ENCODE assay signal across 8 cellular contexts in the genomic region with DNA sequence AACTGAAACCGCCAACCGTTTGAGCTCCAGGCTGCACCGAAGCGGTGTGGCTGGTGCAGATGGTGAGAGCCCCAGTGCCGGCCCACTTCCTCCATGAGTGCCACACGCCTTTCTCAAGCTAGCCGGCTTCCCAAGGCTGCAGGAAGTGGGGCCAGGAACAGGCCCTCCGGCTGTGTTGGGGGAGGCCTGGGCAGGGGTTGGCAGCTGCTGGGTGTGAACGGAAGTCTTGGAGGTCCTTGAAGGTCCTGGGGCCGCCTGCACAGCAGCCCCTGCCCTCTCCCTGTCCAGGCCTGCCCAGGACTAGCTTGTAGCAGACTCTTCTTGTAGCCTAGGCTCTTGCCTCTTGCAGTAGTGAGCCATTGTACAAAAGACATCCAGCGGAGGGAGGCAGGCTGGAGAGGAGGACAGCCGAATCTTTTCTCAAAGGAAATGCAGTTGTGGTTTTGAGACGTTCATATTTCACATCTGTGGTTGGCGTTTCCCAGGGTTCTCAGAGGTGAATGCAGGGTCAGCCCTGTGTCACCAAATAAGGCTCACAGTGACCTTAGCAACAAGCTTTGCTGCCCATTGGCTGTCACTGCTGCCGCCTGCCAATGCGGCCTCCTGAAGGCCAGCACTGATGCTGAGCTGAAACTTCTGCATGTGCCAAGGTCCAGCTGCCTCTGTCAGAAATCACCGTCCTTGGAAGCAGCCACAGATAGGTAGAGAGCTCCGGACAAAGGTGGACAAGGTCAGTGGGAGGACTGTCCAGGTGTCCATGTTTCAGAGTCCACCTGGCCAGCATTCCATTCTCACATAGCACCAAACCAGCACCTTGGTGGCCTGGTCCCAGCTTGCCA. TPM values are rescaled to one million over a fixed set of nuclear protein-coding genes. Genes with fewer than 3 reads are reported as not detected.
DNase-seq lines count a peak whose midpoint lies in the region; ATAC-seq and TF ChIP-seq lines count a peak whose summit lies in the region.

No MANE protein-coding gene starts in this region.

- WGBS in esophagus, 2 donors = 45 to 46% methylated on average over 18 of the region's 18 CpGs

- peak; percentile 56 for ATAC-seq in GM19397 (IDR thresholded peaks at IDR 0.05; ENCODE audit: unreplicated experiment)
- peak; percentile 52 for ATAC-seq in HG03457 (IDR thresholded peaks at IDR 0.05; ENCODE audit: unreplicated experiment)
- peak; percentile 64 for ATAC-seq in activated B cell treated with CpG ODN at 0.5 μM for 24 hours (ENCODE audit: low read depth)

- H3K4me3 ChIP-seq in esophagus (ENCODE audit: low read depth in 1 of 2, low read length in 2 of 2) = no peak overlapping the region
- no peak overlapping the region for H3K4me3 ChIP-seq in skin epidermis

- H3K4me3 Mint-ChIP-seq in activated B cell treated with CpG ODN at 0.5 μM for 24 hours = peak overlapping the region; percentile 55

- CTCF ChIA-PET in activated B cell treated with CpG ODN at 0.5 μM for 24 hours (lab: Charles Lee) = interaction anchor here (0.7 to 3.2 kb wide), 12 partner anchors 8 to 46 kb away, joined by 3 to 17 read pairs (median 6); partner anchors contain the start of gene IRF1

- peak; percentile 70 for DNase-seq in DMS 273 treated with DMSO at 0.1 percent for 48 hours (lab: John Stamatoyannopoulos, UW)
- DNase-seq in activated B cell treated with CpG ODN at 0.5 μM for 24 hours = peak; percentile 44
- DNase-seq in NCI-H1417 treated with DMSO at 0.1 percent for 48 hours (lab: John Stamatoyannopoulos, UW) = no peak
- DNase-seq in NCI-H187 treated with DMSO at 0.1 percent for 48 hours (lab: John Stamatoyannopoulos, UW) = no peak

- peak overlapping the region; percentile 54 for H3K27ac Mint-ChIP-seq in activated B cell treated with CpG ODN at 0.5 μM for 24 hours

- no peaks in the 10 kb centered on the region for H3K9me3 ChIP-seq in esophagus (ENCODE audit: control insufficient read depth in 2 of 2, insufficient read depth in 1 of 2, low read depth in 1 of 2, low read length in 1 of 2)

- H3K36me3 Mint-ChIP-seq in activated B cell treated with CpG ODN at 0.5 μM for 24 hours (ENCODE audit: low read depth) = peaks cover 14% of the 10 kb centered on the region

- H3K4me1 Mint-ChIP-seq in activated B cell treated with CpG ODN at 0.5 μM for 24 hours = peaks cover 92% of the 10 kb centered on the region

- H3K36me3 ChIP-seq in esophagus (ENCODE audit: control insufficient read depth in 2 of 2, insufficient read depth in 2 of 2, low read length in 1 of 2) = peaks cover 0 to 3% of the 10 kb centered on the region in 2 donors

- H3K27me3 Mint-ChIP-seq in activated B cell treated with CpG ODN at 0.5 μM for 24 hours = no peaks in the 10 kb centered on the region

- H3K27ac ChIP-seq in esophagus (ENCODE audit: low read depth in 2 of 2, low read length in 1 of 2) (peak overlapping the region; percentile 45 to 78), skin epidermis (peak overlapping the region in 19 of 21 experiments; percentile 20 to 90 (median 77))

- POLR2A ChIA-PET in activated B cell treated with CpG ODN at 0.5 μM for 24 hours (lab: Charles Lee) = interaction anchor here (1.0 to 7.2 kb wide), 18 partner anchors 9 to 56 kb away, joined by 3 to 164 read pairs (median 9); partner anchors contain the start of gene IRF1

- no peaks in the 10 kb centered on the region for H3K9me3 Mint-ChIP-seq in activated B cell treated with CpG ODN at 0.5 μM for 24 hours

- intact Hi-C loops in activated B cell treated with CpG ODN at 0.5 μM for 24 hours (cut with micrococcal nuclease) = loop anchor here (1.0 to 5.0 kb wide), 4 partner anchors 8 to 46 kb away; no protein-coding TSS in a partner anchor

- no peaks in the 10 kb centered on the region for H3K27me3 ChIP-seq in esophagus (ENCODE audit: control insufficient read depth in 1 of 2, insufficient read depth in 2 of 2, low read length in 2 of 2)

- no peak for TF ChIP-seq CTCF in activated B cell treated with CpG ODN at 0.5 μM for 24 hours (IDR thresholded peaks at IDR 0.05)

- peaks cover 12 to 22% of the 10 kb centered on the region in 2 donors for H3K4me1 ChIP-seq in esophagus (ENCODE audit: control insufficient read depth in 2 of 2, insufficient read depth in 2 of 2, low read length in 1 of 2)

RNA-seq across cellular contexts. Expression of gene IRF1, which starts 23.9 kb away (rescaled TPM):
- total RNA-seq in activated B cell treated with CpG ODN at 0.5 μM for 24 hours = 126 and 134 TPM in 2 replicates
- 10 to 100 TPM in 1 of 2 donors, 1 to 10 TPM in 1; 7.5 to 14.2 TPM for polyA plus RNA-seq in esophagus

Comparison
In these comparisons a context has a peak if more than half of its experiments do, and no peak if none do; other contexts are left out.
1. DNase-seq: peak in DMS 273 treated with DMSO at 0.1 percent for 48 hours (single experiment) and activated B cell treated with CpG ODN at 0.5 μM for 24 hours (single experiment); none in NCI-H1417 treated with DMSO at 0.1 percent for 48 hours (single experiment) and NCI-H187 treated with DMSO at 0.1 percent for 48 hours (single experiment).
2. Peak in every context shown above with its lines, with median percentiles within 50 percentile points of each other: ATAC-seq.